ENCODE assay signal across 2 cellular contexts in genomic region chr19:14670408-14670807, GRCh38.
A peak's percentile ranks its signal among the peaks of the same experiment; 100 is the strongest.
TF ChIP-seq lines count a peak whose summit lies in the region.

No MANE protein-coding gene starts in this region.

TF ChIP-seq in HepG2, 621 proteins besides CTCF, POLR2A, EP300 and RAD21:
- TF ChIP-seq ATF7 (IDR thresholded peaks at IDR 0.05): peak; percentile 92
- TF ChIP-seq ATF7 (CRISPR knock-in tag; IDR thresholded peaks at IDR 0.05): no peak
- no peak for TF ChIP-seq BCLAF1 (IDR thresholded peaks at IDR 0.05)
TF ChIP-seq in HepG2: peak in this region for 1.

TF ChIP-seq in HEK293, 187 proteins besides CTCF, POLR2A, EP300 and RAD21:
- 0 out of 2 replicates have a peak, but pooled peaks have one; percentile 52 for TF ChIP-seq ATF2 (tag by site-specific recombination; IDR thresholded peaks at IDR 0.05; ENCODE audit: low read depth)
- TF ChIP-seq WT1 (tag by site-specific recombination; IDR thresholded peaks at IDR 0.05): no peak
- TF ChIP-seq ZNF140 (tag by site-specific recombination; IDR thresholded peaks at IDR 0.05): no peak
- TF ChIP-seq ZBTB20 (tag by site-specific recombination; IDR thresholded peaks at IDR 0.05): no peak
- no peak for TF ChIP-seq MYNN (tag by site-specific recombination; IDR thresholded peaks at IDR 0.05; ENCODE audit: borderline replicate concordance)
- no peak for TF ChIP-seq SP3 (tag by site-specific recombination; IDR thresholded peaks at IDR 0.05)
- TF ChIP-seq BCL11B (tag by site-specific recombination; IDR thresholded peaks at IDR 0.05; ENCODE audit: low read depth): no peak
- TF ChIP-seq ZNF530 (tag by site-specific recombination; IDR thresholded peaks at IDR 0.05; ENCODE audit: low read depth): 0 out of 2 replicates have a peak, but pooled peaks have one; percentile 38
- TF ChIP-seq ZNF777 (tag by site-specific recombination; IDR thresholded peaks at IDR 0.05; ENCODE audit: borderline replicate concordance): no peak
- TF ChIP-seq ZNF2 (tag by site-specific recombination; IDR thresholded peaks at IDR 0.05): no peak
- TF ChIP-seq ZNF404 (tag by site-specific recombination; IDR thresholded peaks at IDR 0.05): no peak
